ENCODE assay signal across 16 cellular contexts in the genomic region with DNA sequence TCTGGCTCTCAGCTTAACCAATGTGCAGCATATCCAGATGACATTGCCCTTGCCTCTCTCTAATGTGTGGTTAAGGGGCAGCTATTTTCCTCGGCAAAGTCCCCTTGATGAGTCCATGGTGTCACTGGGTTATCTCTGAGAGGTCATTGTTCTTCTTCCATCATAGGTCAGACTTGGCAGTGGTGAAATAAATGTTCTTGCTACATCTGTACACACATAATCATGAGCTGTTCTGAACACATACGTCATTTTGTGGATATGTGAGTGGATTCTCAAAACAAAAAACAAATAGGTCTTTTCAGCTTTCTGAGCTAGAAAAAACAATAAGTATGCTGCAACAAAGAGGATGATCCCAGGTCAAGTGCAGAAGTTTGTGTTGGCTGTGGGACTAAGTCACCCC.
"Had no signal": no experiment of that assay in that cellular context is flagged by ENCODE, and none has a peak within 500 bp of the region (broad histone marks: within the 10 kb centered on the region; RNA-seq: fewer than 3 reads in every experiment).

No MANE protein-coding gene starts in this region.

- ATAC-seq: activated CD4-positive, alpha-beta T cell treated with anti-CD3 and anti-CD28 coated beads for 36 hours; left colon; upper lobe of right lung; WTC11 had no signal

- H3K4me3 ChIP-seq: lung, right atrium auricular region, testis, upper lobe of right lung had no signal

- DNase-seq: activated CD4-positive, alpha-beta T cell treated with anti-CD3 and anti-CD28 coated beads for 36 hours; activated CD4-positive, alpha-beta T cell treated with anti-CD3 and anti-CD28 coated beads, Interleukin-2, amount 50 U/mL, for 48 hours; activated naive CD8-positive, alpha-beta T cell treated with anti-CD3 and anti-CD28 coated beads, Interleukin-2, amount 10 ng/mL, durations not matched to agents 7 days and 5 days; activated T-cell treated with anti-CD3 and anti-CD28 coated beads for 4 hours; brain microvascular endothelial cell; cortex of kidney; effector CD4-positive, alpha-beta T cell; left colon; small intestine; stimulated activated CD4-positive, alpha-beta T cell treated with anti-CD3 and anti-CD28 coated beads, Interleukin-15, amount 100 ng/mL, for 24 hours; stimulated activated CD4-positive, alpha-beta T cell treated with anti-CD3 and anti-CD28 coated beads, Interleukin-2, amount 100 ng/mL, for 48 hours; testis; upper lobe of right lung had no signal

- H3K36me3 ChIP-seq: brain microvascular endothelial cell, right atrium auricular region, upper lobe of right lung had no signal

- H3K4me1 ChIP-seq: right atrium auricular region, testis, upper lobe of right lung had no signal

- H3K27ac ChIP-seq: brain microvascular endothelial cell, right atrium auricular region, testis, upper lobe of right lung had no signal

- H3K9me3 ChIP-seq: right atrium auricular region, testis, upper lobe of right lung had no signal

- H3K27me3 ChIP-seq: right atrium auricular region, testis had no signal
